2 cellular contexts compared by ENCODE assay signal in genomic region chr5:91386120-91386519, GRCh38.
TF ChIP-seq lines count a peak whose summit lies in the region.

No MANE protein-coding gene starts in this region.

TF ChIP-seq in IMR-90, 13 proteins besides CTCF, POLR2A, EP300 and RAD21:
- TF ChIP-seq RFX5 (IDR thresholded peaks at IDR 0.05; ENCODE audit: low read depth, low read length): no peak
- TF ChIP-seq, protein P1, sequence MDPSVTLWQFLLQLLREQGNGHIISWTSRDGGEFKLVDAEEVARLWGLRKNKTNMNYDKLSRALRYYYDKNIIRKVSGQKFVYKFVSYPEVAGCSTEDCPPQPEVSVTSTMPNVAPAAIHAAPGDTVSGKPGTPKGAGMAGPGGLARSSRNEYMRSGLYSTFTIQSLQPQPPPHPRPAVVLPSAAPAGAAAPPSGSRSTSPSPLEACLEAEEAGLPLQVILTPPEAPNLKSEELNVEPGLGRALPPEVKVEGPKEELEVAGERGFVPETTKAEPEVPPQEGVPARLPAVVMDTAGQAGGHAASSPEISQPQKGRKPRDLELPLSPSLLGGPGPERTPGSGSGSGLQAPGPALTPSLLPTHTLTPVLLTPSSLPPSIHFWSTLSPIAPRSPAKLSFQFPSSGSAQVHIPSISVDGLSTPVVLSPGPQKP (IDR thresholded peaks at IDR 0.05; ENCODE audit: borderline replicate concordance, low read depth, low read length): no peak
- TF ChIP-seq CEBPB (IDR thresholded peaks at IDR 0.05; ENCODE audit: low read depth, low read length): no peak
- TF ChIP-seq, protein P2, sequence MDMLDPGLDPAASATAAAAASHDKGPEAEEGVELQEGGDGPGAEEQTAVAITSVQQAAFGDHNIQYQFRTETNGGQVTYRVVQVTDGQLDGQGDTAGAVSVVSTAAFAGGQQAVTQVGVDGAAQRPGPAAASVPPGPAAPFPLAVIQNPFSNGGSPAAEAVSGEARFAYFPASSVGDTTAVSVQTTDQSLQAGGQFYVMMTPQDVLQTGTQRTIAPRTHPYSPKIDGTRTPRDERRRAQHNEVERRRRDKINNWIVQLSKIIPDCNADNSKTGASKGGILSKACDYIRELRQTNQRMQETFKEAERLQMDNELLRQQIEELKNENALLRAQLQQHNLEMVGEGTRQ (IDR thresholded peaks at IDR 0.05; ENCODE audit: low read depth, low read length): no peak

TF ChIP-seq in WTC11, 78 proteins besides CTCF, POLR2A, EP300 and RAD21:
- TF ChIP-seq AR (CRISPR knock-in tag; IDR thresholded peaks at IDR 0.05) (no peak), ZNF396 (CRISPR knock-in tag; IDR thresholded peaks at IDR 0.05; ENCODE audit: borderline replicate concordance) (no peak), FOXP1 (CRISPR knock-in tag; IDR thresholded peaks at IDR 0.05; ENCODE audit: borderline replicate concordance) (no peak), TP53 (CRISPR knock-in tag; IDR thresholded peaks at IDR 0.05) (no peak), SMAD3 (CRISPR knock-in tag; IDR thresholded peaks at IDR 0.05; ENCODE audit: borderline replicate concordance) (no peak), E2F4 (CRISPR knock-in tag; IDR thresholded peaks at IDR 0.05; ENCODE audit: borderline replicate concordance, low read depth) (no peak), CREM (CRISPR knock-in tag; IDR thresholded peaks at IDR 0.05) (no peak), ESRRA (CRISPR knock-in tag; IDR thresholded peaks at IDR 0.05; ENCODE audit: borderline replicate concordance) (no peak), JAZF1 (CRISPR knock-in tag; IDR thresholded peaks at IDR 0.05) (no peak), ETV6 (CRISPR knock-in tag; IDR thresholded peaks at IDR 0.05) (no peak), STAT6 (CRISPR knock-in tag; conservative IDR thresholded peaks at IDR 0.05; ENCODE audit: low read depth) (no peak), MXD4 (CRISPR knock-in tag; IDR thresholded peaks at IDR 0.05; ENCODE audit: borderline replicate concordance) (no peak)
